Comparison of ENCODE assay signal across 1 cellular context in the genomic region with DNA sequence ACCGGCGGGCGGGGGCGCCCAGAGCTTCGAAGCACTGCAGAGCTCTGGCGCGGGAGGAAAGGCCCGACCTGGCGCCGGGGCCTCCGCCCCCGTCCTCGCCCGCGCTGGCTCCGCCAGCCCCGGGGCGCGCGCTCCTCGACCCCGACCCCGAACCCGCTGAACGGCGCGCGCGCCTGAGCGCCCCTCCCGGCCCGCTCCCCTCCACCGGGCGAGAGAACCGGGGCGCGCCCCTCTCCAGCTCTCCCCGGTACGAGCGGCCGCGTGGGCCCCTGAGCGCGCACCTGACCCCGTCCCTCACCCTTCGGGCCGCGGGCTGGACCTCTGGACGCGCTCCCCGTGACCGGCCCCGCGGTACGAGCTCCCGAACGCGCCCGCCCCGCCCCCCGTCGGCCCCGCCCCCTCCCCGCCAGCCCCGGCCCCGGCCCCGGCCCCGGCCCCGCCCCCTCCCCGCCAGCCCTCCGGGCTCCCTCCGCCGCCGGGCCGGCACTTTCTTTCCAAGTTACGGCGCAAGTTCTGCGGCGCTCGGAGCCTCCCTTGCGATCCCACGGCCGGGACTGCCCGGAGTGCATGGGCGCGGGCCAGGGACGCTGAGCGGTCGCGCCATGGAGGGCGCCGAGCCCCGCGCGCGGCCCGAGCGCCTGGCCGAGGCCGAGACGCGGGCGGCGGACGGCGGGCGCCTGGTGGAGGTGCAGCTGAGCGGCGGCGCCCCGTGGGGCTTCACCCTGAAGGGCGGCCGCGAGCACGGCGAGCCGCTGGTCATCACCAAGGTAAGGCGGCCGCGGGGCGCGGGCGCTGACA.
TF ChIP-seq lines count a peak whose summit lies in the region.

A gene with protein sequence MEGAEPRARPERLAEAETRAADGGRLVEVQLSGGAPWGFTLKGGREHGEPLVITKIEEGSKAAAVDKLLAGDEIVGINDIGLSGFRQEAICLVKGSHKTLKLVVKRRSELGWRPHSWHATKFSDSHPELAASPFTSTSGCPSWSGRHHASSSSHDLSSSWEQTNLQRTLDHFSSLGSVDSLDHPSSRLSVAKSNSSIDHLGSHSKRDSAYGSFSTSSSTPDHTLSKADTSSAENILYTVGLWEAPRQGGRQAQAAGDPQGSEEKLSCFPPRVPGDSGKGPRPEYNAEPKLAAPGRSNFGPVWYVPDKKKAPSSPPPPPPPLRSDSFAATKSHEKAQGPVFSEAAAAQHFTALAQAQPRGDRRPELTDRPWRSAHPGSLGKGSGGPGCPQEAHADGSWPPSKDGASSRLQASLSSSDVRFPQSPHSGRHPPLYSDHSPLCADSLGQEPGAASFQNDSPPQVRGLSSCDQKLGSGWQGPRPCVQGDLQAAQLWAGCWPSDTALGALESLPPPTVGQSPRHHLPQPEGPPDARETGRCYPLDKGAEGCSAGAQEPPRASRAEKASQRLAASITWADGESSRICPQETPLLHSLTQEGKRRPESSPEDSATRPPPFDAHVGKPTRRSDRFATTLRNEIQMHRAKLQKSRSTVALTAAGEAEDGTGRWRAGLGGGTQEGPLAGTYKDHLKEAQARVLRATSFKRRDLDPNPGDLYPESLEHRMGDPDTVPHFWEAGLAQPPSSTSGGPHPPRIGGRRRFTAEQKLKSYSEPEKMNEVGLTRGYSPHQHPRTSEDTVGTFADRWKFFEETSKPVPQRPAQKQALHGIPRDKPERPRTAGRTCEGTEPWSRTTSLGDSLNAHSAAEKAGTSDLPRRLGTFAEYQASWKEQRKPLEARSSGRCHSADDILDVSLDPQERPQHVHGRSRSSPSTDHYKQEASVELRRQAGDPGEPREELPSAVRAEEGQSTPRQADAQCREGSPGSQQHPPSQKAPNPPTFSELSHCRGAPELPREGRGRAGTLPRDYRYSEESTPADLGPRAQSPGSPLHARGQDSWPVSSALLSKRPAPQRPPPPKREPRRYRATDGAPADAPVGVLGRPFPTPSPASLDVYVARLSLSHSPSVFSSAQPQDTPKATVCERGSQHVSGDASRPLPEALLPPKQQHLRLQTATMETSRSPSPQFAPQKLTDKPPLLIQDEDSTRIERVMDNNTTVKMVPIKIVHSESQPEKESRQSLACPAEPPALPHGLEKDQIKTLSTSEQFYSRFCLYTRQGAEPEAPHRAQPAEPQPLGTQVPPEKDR (N-terminal part only) (plus strand): TSS at position 486 of the 798 bp plus-strand sequence. CDS start 117 bp downstream, at position 603.

TF ChIP-seq in K562, 482 proteins besides CTCF, POLR2A, EP300 and RAD21 (continued from another document):
- TF ChIP-seq, protein P1, sequence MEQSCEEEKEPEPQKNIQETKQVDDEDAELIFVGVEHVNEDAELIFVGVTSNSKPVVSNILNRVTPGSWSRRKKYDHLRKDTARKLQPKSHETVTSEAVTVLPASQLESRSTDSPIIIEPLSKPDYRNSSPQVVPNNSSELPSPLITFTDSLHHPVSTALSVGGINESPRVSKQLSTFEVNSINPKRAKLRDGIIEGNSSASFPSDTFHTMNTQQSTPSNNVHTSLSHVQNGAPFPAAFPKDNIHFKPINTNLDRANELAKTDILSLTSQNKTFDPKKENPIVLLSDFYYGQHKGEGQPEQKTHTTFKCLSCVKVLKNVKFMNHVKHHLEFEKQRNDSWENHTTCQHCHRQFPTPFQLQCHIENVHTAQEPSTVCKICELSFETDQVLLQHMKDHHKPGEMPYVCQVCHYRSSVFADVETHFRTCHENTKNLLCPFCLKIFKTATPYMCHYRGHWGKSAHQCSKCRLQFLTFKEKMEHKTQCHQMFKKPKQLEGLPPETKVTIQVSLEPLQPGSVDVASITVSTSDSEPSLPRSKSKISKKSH (CRISPR knock-in tag; IDR thresholded peaks at IDR 0.05), result no peak
- TF ChIP-seq ETS2 (tag; IDR thresholded peaks at IDR 0.05; ENCODE audit: borderline replicate concordance, poor library complexity, severe bottlenecking) (no peak), RAD51 (IDR thresholded peaks at IDR 0.05; ENCODE audit: borderline replicate concordance, low read depth) (no peak), NELFE (IDR thresholded peaks at IDR 0.05; ENCODE audit: insufficient read depth, insufficient read length) (no peak), EGR1 (conservative IDR thresholded peaks at IDR 0.05) (no peak), ZKSCAN3 (CRISPR knock-in tag; IDR thresholded peaks at IDR 0.05) (no peak), ZNF445 (CRISPR knock-in tag; IDR thresholded peaks at IDR 0.05; ENCODE audit: low read depth) (no peak), HDGF (IDR thresholded peaks at IDR 0.05) (no peak), KAT7 (CRISPR knock-in tag; IDR thresholded peaks at IDR 0.05; ENCODE audit: borderline replicate concordance) (no peak), POLR3A (IDR thresholded peaks at IDR 0.05; ENCODE audit: borderline replicate concordance, extremely low read depth, insufficient read depth, insufficient read length) (no peak), ZNF143 (CRISPR knock-in tag; IDR thresholded peaks at IDR 0.05) (no peak), PPARD (CRISPR knock-in tag; IDR thresholded peaks at IDR 0.05) (no peak)
- TF ChIP-seq, protein P2, sequence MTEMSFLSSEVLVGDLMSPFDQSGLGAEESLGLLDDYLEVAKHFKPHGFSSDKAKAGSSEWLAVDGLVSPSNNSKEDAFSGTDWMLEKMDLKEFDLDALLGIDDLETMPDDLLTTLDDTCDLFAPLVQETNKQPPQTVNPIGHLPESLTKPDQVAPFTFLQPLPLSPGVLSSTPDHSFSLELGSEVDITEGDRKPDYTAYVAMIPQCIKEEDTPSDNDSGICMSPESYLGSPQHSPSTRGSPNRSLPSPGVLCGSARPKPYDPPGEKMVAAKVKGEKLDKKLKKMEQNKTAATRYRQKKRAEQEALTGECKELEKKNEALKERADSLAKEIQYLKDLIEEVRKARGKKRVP (CRISPR knock-in tag; IDR thresholded peaks at IDR 0.05), result no peak
